In genomic region chr12:112463478-112463877, GRCh38 we compare ENCODE assay signal across 17 cellular contexts. TPM values are rescaled to one million over a fixed set of nuclear protein-coding genes. Genes with fewer than 3 reads are reported as not detected.
DNase-seq lines count a peak whose midpoint lies in the region; ATAC-seq, FAIRE-seq and TF ChIP-seq lines count a peak whose summit lies in the region.
"Had no signal": no experiment of that assay in that cellular context is flagged by ENCODE, and none has a peak within 500 bp of the region (broad histone marks: within the 10 kb centered on the region; RNA-seq: fewer than 3 reads in every experiment).

No MANE protein-coding gene starts in this region.

- FAIRE-seq in endothelial cell of umbilical vein (lab: Jason Lieb, UNC): peak; percentile 76
- FAIRE-seq in pancreas (lab: Jason Lieb, UNC): no peak
- no peak for FAIRE-seq in D721Med (lab: Jason Lieb, UNC)

- H3K27me3 ChIP-seq in endothelial cell of umbilical vein (ENCODE audit: control insufficient read depth in 2 of 2, insufficient read depth in 2 of 2, low read length in 2 of 2) (no peaks in the 10 kb centered on the region), pancreas (no peaks in the 10 kb centered on the region)
- H3K27me3 ChIP-seq: ascending aorta, neural progenitor cell, upper lobe of left lung had no signal

- no peaks in the 10 kb centered on the region for H3K9me1 ChIP-seq in endothelial cell of umbilical vein (replicated peaks; ENCODE audit: control insufficient read depth, extremely low read depth, insufficient read depth, low read length)

- no peak overlapping the region for H3K27ac ChIP-seq in endothelial cell of umbilical vein (ENCODE audit: insufficient read depth, low read depth, low read length)
- H3K27ac ChIP-seq in pancreas: no peak overlapping the region
- H3K27ac ChIP-seq: ascending aorta, neural progenitor cell, upper lobe of left lung had no signal

- POLR2A ChIA-PET in endothelial cell of umbilical vein (lab: Charles Lee): no interaction called here

- no peaks in the 10 kb centered on the region for H3K4me1 ChIP-seq in endothelial cell of umbilical vein (ENCODE audit: control insufficient read depth, extremely low read depth, insufficient read depth, low read length)
- no peaks in the 10 kb centered on the region for H3K4me1 ChIP-seq in pancreas
- H3K4me1 ChIP-seq: ascending aorta, neural progenitor cell had no signal

- WGBS in pancreas, 2 donors: 83 to 87% methylated on average over 2 of the region's 2 CpGs

- H3K9me3 ChIP-seq in endothelial cell of umbilical vein (replicated peaks; ENCODE audit: control insufficient read depth, insufficient read depth, low read length) (no peaks in the 10 kb centered on the region), pancreas (no peaks in the 10 kb centered on the region)
- H3K9me3 ChIP-seq: ascending aorta, upper lobe of left lung had no signal

- BruUV-seq in endothelial cell of umbilical vein (replicated peaks; lab: Mats Ljungman, UMichigan): no TSS peak

- H3K9ac ChIP-seq in endothelial cell of umbilical vein (replicated peaks; ENCODE audit: extremely low read depth, insufficient read depth, low read length): no peak overlapping the region
- H3K9ac ChIP-seq: neural progenitor cell had no signal

- H3K4me3 ChIP-seq in NB4 (ENCODE audit: low read depth, low read length): no peak overlapping the region
- no peak overlapping the region for H3K4me3 ChIP-seq in endothelial cell of umbilical vein (replicated peaks in 1 of 3; ENCODE audit: insufficient read depth in 1 of 3, low read depth in 1 of 3, low read length in 3 of 3)
- no peak overlapping the region for H3K4me3 ChIP-seq in pancreas
- H3K4me3 ChIP-seq: ascending aorta, neural progenitor cell, upper lobe of left lung had no signal

- no peak for TF ChIP-seq POLR2A in NB4 (IDR thresholded peaks at IDR 0.05; ENCODE audit: extremely low read depth, insufficient read length)
- TF ChIP-seq POLR2A in endothelial cell of umbilical vein (IDR thresholded peaks at IDR 0.05; ENCODE audit: low read depth, low read length): no peak

- ATAC-seq in GM18502 (IDR thresholded peaks at IDR 0.05; ENCODE audit: poor library complexity, unreplicated experiment): peak; percentile 36
- ATAC-seq in pancreas: no peak
- ATAC-seq in GM18873 (IDR thresholded peaks at IDR 0.05; ENCODE audit: low FRiP score, unreplicated experiment): no peak
- ATAC-seq: left cardiac atrium, Right ventricle myocardium inferior had no signal

- dilution Hi-C loops in endothelial cell of umbilical vein (cut with MboI; ENCODE audit: extremely low pct_ligation_motif_present, low sequenced_read_pairs): no loop called here

- DNase-seq in GM20000 (ENCODE audit: low spot score): peak; percentile 47
- DNase-seq in NB4 (ENCODE audit: low read depth): peak; percentile 20
- DNase-seq in endothelial cell of umbilical vein (ENCODE audit: low read depth, low spot score): no peak
- DNase-seq in hypothalamus (lab: John Stamatoyannopoulos, UW): no peak
- no peak for DNase-seq in pancreas
- DNase-seq in D721Med (ENCODE audit: insufficient read length, low spot score): no peak
- DNase-seq: activated CD4-positive, CD25-positive, alpha-beta regulatory T cell treated with anti-CD3 and anti-CD28 coated beads, Interleukin-2, amount 50 U/mL, for 72 hours; GOT3; left cardiac atrium; NCI-H446 treated with DMSO at 0.1 percent for 48 hours; stimulated activated naive CD4-positive, alpha-beta T cell treated with Interleukin-2 at 50 U/mL for 16 hours; upper lobe of left lung had no signal

- no peak overlapping the region for H2AFZ ChIP-seq in endothelial cell of umbilical vein (ENCODE audit: low read depth, low read length)
- H2AFZ ChIP-seq: neural progenitor cell had no signal

- intact Hi-C loops in endothelial cell of umbilical vein (cut with micrococcal nuclease): no loop called here
- intact Hi-C loops in pancreas (cut with DNase I): no loop called here

- no peaks in the 10 kb centered on the region for H4K20me1 ChIP-seq in endothelial cell of umbilical vein (replicated peaks; ENCODE audit: control insufficient read depth, extremely low read depth, insufficient read depth, low read length)

- no peaks in the 10 kb centered on the region for H3K79me2 ChIP-seq in endothelial cell of umbilical vein (ENCODE audit: control insufficient read depth, insufficient read depth, low read length)

- H3K4me2 ChIP-seq in endothelial cell of umbilical vein (ENCODE audit: insufficient read depth, low read length): no peak overlapping the region
- H3K4me2 ChIP-seq: neural progenitor cell had no signal

- H3K36me3 ChIP-seq in endothelial cell of umbilical vein (ENCODE audit: control insufficient read depth in 2 of 2, extremely low read depth in 1 of 2, insufficient read depth in 2 of 2, low read length in 2 of 2) (peaks cover 1 to 5% of the 10 kb centered on the region in 2 experiments), pancreas (no peaks in the 10 kb centered on the region)
- H3K36me3 ChIP-seq: neural progenitor cell had no signal

- CTCF ChIA-PET in endothelial cell of umbilical vein (lab: Charles Lee): no interaction called here

- TF ChIP-seq CTCF in GM20000 (IDR thresholded peaks at IDR 0.05; ENCODE audit: extremely low read depth, missing control alignments) (no peak), NB4 (IDR thresholded peaks at IDR 0.05; ENCODE audit: low read depth, low read length) (no peak), endothelial cell of umbilical vein (IDR thresholded peaks at IDR 0.05; ENCODE audit: extremely low read depth in 1 of 2, insufficient read depth in 1 of 2, low read depth in 1 of 2, low read length in 2 of 2) (no peak), pancreas (IDR thresholded peaks at IDR 0.05) (no peak), D721Med (IDR thresholded peaks at IDR 0.05; ENCODE audit: insufficient read depth, missing control alignments) (no peak)

TF ChIP-seq in endothelial cell of umbilical vein, 7 proteins besides CTCF, POLR2A, EP300 and RAD21:
- TF ChIP-seq MYC (IDR thresholded peaks at IDR 0.05; ENCODE audit: low read depth, low read length): no peak
- TF ChIP-seq, protein P1, sequence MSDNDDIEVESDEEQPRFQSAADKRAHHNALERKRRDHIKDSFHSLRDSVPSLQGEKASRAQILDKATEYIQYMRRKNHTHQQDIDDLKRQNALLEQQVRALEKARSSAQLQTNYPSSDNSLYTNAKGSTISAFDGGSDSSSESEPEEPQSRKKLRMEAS (IDR thresholded peaks at IDR 0.05; ENCODE audit: insufficient read depth, insufficient read length): no peak
- TF ChIP-seq GATA2 (IDR thresholded peaks at IDR 0.05; ENCODE audit: insufficient read depth, insufficient read length, low read depth, low read length): no peak
- TF ChIP-seq POLR2AphosphoS5 (IDR thresholded peaks at IDR 0.05; ENCODE audit: insufficient read depth, low read depth, low read length): no peak
- TF ChIP-seq FOS (IDR thresholded peaks at IDR 0.05; ENCODE audit: borderline replicate concordance, insufficient read depth, low read length): no peak
- TF ChIP-seq JUN (IDR thresholded peaks at IDR 0.05; ENCODE audit: borderline replicate concordance, insufficient read depth, insufficient read length, low read depth): no peak
- TF ChIP-seq EZH2 (IDR thresholded peaks at IDR 0.05; ENCODE audit: borderline replicate concordance, low read depth, low read length, severe bottlenecking): no peak

RNA-seq across cellular contexts. Expression of gene PTPN11, which starts 44.7 kb away (rescaled TPM):
- total RNA-seq in endothelial cell of umbilical vein: 104 and 107 TPM in 2 replicates
- 22.4 and 36.5 TPM in 2 replicates for polyA plus RNA-seq in endothelial cell of umbilical vein
- polyA plus RNA-seq in endothelial cell of umbilical vein (2011; cell fraction: cytosol; rRNA removed): 38.5 and 42.5 TPM in 2 replicates
- polyA plus RNA-seq in endothelial cell of umbilical vein (2011; cell fraction: nucleus; rRNA removed): 34.1 and 44.1 TPM in 2 replicates
- 64.9 and 86.2 TPM in 2 replicates for polyA plus RNA-seq in endothelial cell of umbilical vein (2012)
- 66.6 and 71.7 TPM in 2 replicates for polyA minus RNA-seq in endothelial cell of umbilical vein
- 70.4 TPM for polyA minus RNA-seq in endothelial cell of umbilical vein (2011; cell fraction: cytosol; rRNA and poly(A)+ RNA removed)
- 24.0 and 30.3 TPM in 2 replicates for polyA minus RNA-seq in endothelial cell of umbilical vein (2011; cell fraction: nucleus; rRNA and poly(A)+ RNA removed)
- total RNA-seq in pancreas: 10 to 100 TPM; 25.5 to 51.1 (median 38.7) TPM
- polyA plus RNA-seq in pancreas: 10 to 100 TPM; 12.4 to 17.0 TPM

RNA-seq across cellular contexts. Expression of gene RPL6, which starts 54.1 kb away (rescaled TPM):
- 1,359 and 1,385 TPM in 2 replicates for total RNA-seq in endothelial cell of umbilical vein
- 773 and 998 TPM in 2 replicates for polyA plus RNA-seq in endothelial cell of umbilical vein
- 2,036 and 2,074 TPM in 2 replicates for polyA plus RNA-seq in endothelial cell of umbilical vein (2011; cell fraction: cytosol; rRNA removed)
- 552 and 631 TPM in 2 replicates for polyA plus RNA-seq in endothelial cell of umbilical vein (2011; cell fraction: nucleus; rRNA removed)
- 2,142 and 2,144 TPM in 2 replicates for polyA plus RNA-seq in endothelial cell of umbilical vein (2012)
- polyA minus RNA-seq in endothelial cell of umbilical vein: 289 and 336 TPM in 2 replicates
- 430 TPM for polyA minus RNA-seq in endothelial cell of umbilical vein (2011; cell fraction: cytosol; rRNA and poly(A)+ RNA removed)
- polyA minus RNA-seq in endothelial cell of umbilical vein (2011; cell fraction: nucleus; rRNA and poly(A)+ RNA removed): 80.6 and 105 TPM in 2 replicates
- total RNA-seq in pancreas: 1,000 to 10,000 TPM in 3 of 6 donors, 100 to 1,000 TPM in 3; 590 to 1,140 (median 969) TPM
- polyA plus RNA-seq in pancreas: 1,000 to 10,000 TPM; 1,305 to 1,871 TPM

Comparison
In these comparisons a context has a peak if more than half of its experiments do, and no peak if none do; other contexts are left out.
1. DNase-seq: peak in GM20000 (single experiment) and NB4 (single experiment); none in endothelial cell of umbilical vein (single experiment), hypothalamus (0 of 51), pancreas (0 of 6) and D721Med (single experiment).